In genomic region chr17:76579281-76579680, GRCh38 we compare ENCODE assay signal across 1 cellular context.
TF ChIP-seq lines count a peak whose summit lies in the region.

No MANE protein-coding gene starts in this region.

TF ChIP-seq in GM23338, 12 proteins besides CTCF, POLR2A, EP300 and RAD21 (continued from another document):
- TF ChIP-seq, protein P1, sequence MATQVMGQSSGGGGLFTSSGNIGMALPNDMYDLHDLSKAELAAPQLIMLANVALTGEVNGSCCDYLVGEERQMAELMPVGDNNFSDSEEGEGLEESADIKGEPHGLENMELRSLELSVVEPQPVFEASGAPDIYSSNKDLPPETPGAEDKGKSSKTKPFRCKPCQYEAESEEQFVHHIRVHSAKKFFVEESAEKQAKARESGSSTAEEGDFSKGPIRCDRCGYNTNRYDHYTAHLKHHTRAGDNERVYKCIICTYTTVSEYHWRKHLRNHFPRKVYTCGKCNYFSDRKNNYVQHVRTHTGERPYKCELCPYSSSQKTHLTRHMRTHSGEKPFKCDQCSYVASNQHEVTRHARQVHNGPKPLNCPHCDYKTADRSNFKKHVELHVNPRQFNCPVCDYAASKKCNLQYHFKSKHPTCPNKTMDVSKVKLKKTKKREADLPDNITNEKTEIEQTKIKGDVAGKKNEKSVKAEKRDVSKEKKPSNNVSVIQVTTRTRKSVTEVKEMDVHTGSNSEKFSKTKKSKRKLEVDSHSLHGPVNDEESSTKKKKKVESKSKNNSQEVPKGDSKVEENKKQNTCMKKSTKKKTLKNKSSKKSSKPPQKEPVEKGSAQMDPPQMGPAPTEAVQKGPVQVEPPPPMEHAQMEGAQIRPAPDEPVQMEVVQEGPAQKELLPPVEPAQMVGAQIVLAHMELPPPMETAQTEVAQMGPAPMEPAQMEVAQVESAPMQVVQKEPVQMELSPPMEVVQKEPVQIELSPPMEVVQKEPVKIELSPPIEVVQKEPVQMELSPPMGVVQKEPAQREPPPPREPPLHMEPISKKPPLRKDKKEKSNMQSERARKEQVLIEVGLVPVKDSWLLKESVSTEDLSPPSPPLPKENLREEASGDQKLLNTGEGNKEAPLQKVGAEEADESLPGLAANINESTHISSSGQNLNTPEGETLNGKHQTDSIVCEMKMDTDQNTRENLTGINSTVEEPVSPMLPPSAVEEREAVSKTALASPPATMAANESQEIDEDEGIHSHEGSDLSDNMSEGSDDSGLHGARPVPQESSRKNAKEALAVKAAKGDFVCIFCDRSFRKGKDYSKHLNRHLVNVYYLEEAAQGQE (IDR thresholded peaks at IDR 0.05; ENCODE audit: unreplicated experiment) = no peak
- TF ChIP-seq POLR2AphosphoS5 (IDR thresholded peaks at IDR 0.05; ENCODE audit: low read depth) = no peak
- no peak for TF ChIP-seq JUNB (IDR thresholded peaks at IDR 0.05; ENCODE audit: unreplicated experiment)
- TF ChIP-seq ZNF114 (CRISPR knock-in tag; IDR thresholded peaks at IDR 0.05) = no peak
- TF ChIP-seq, protein P2, sequence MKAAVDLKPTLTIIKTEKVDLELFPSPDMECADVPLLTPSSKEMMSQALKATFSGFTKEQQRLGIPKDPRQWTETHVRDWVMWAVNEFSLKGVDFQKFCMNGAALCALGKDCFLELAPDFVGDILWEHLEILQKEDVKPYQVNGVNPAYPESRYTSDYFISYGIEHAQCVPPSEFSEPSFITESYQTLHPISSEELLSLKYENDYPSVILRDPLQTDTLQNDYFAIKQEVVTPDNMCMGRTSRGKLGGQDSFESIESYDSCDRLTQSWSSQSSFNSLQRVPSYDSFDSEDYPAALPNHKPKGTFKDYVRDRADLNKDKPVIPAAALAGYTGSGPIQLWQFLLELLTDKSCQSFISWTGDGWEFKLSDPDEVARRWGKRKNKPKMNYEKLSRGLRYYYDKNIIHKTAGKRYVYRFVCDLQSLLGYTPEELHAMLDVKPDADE (IDR thresholded peaks at IDR 0.05) = no peak
- no peak for TF ChIP-seq STAT1 (IDR thresholded peaks at IDR 0.05; ENCODE audit: unreplicated experiment)
- no peak for TF ChIP-seq NANOG (IDR thresholded peaks at IDR 0.05; ENCODE audit: borderline replicate concordance)
- TF ChIP-seq EZH2 (IDR thresholded peaks at IDR 0.05; ENCODE audit: low read depth, unreplicated experiment) = no peak
- TF ChIP-seq CREB1 (CRISPR knock-in tag; IDR thresholded peaks at IDR 0.05; ENCODE audit: low read depth) = no peak
- no peak for TF ChIP-seq ZNF331 (CRISPR knock-in tag; IDR thresholded peaks at IDR 0.05; ENCODE audit: low read depth)
